In genomic region chr4:152673489-152673888, GRCh38 we compare ENCODE assay signal across 24 cellular contexts.
"Had no signal": no experiment of that assay in that cellular context is flagged by ENCODE, and none has a peak within 500 bp of the region (broad histone marks: within the 10 kb centered on the region; RNA-seq: fewer than 3 reads in every experiment).

No MANE protein-coding gene starts in this region.

- H3K36me3 ChIP-seq: cardiac muscle cell, esophagus muscularis mucosa, transverse colon had no signal

- H3K9me3 Mint-ChIP-seq: effector memory CD8-positive, alpha-beta T cell; mesothelial cell of epicardium; naive thymus-derived CD8-positive, alpha-beta T cell had no signal

- H3K4me3 ChIP-seq: cardiac muscle cell, esophagus muscularis mucosa, psoas muscle, testis, transverse colon had no signal

- H3K79me2 ChIP-seq: parathyroid adenoma had no signal

- ATAC-seq: effector memory CD8-positive, alpha-beta T cell; left ventricle myocardium superior; naive thymus-derived CD8-positive, alpha-beta T cell; psoas muscle had no signal

- FAIRE-seq: frontal cortex had no signal

- H3K9ac ChIP-seq: parathyroid adenoma had no signal

- H3K4me3 Mint-ChIP-seq: activated naive CD8-positive, alpha-beta T cell; effector memory CD8-positive, alpha-beta T cell; mesothelial cell of epicardium; naive thymus-derived CD8-positive, alpha-beta T cell; neural crest cell had no signal

- H3K4me1 ChIP-seq: esophagus muscularis mucosa, parathyroid adenoma, psoas muscle, testis had no signal

- H3K27ac Mint-ChIP-seq: activated naive CD8-positive, alpha-beta T cell; effector memory CD8-positive, alpha-beta T cell; mesothelial cell of epicardium; naive thymus-derived CD8-positive, alpha-beta T cell had no signal

- H3K27ac ChIP-seq: cardiac muscle cell, esophagus muscularis mucosa, parathyroid adenoma, psoas muscle, testis, transverse colon had no signal

- H3K4me1 Mint-ChIP-seq: mesothelial cell of epicardium, neural crest cell had no signal

- H3K27me3 Mint-ChIP-seq: activated naive CD8-positive, alpha-beta T cell; effector memory CD8-positive, alpha-beta T cell; naive thymus-derived CD8-positive, alpha-beta T cell had no signal

- DNase-seq: activated CD4-positive, alpha-beta T cell treated with anti-CD3 and anti-CD28 coated beads for 4 hours; activated CD4-positive, alpha-beta T cell treated with anti-CD3 and anti-CD28 coated beads, Interleukin-2, amount 50 U/mL, for 4 hours; activated effector memory CD4-positive, alpha-beta T cell treated with Interleukin-2 at 50 U/mL for 16 hours; activated naive CD4-positive, alpha-beta T cell treated with Interleukin-2 at 50 U/mL for 16 hours; anterior cingulate cortex; cortex of kidney; effector memory CD8-positive, alpha-beta T cell; left ventricle myocardium superior; naive thymus-derived CD8-positive, alpha-beta T cell; occipital lobe; psoas muscle; stimulated activated CD4-positive, alpha-beta T cell treated with anti-CD3 and anti-CD28 coated beads, Interleukin-15, amount 100 ng/mL, for 24 hours; stimulated activated CD4-positive, alpha-beta T cell treated with anti-CD3 and anti-CD28 coated beads, Interleukin-2, amount 100 ng/mL, for 24 hours; stimulated activated naive CD4-positive, alpha-beta T cell treated with Interleukin-2 at 50 U/mL for 16 hours; T-helper 1 cell; testis; transverse colon had no signal

- H2AFZ ChIP-seq: parathyroid adenoma had no signal

- H3K36me3 Mint-ChIP-seq: mesothelial cell of epicardium had no signal

- H3K27me3 ChIP-seq: testis, transverse colon had no signal

- H3K9me3 ChIP-seq: esophagus muscularis mucosa, psoas muscle, testis, transverse colon had no signal
